9 cellular contexts compared by ENCODE assay signal in the genomic region with DNA sequence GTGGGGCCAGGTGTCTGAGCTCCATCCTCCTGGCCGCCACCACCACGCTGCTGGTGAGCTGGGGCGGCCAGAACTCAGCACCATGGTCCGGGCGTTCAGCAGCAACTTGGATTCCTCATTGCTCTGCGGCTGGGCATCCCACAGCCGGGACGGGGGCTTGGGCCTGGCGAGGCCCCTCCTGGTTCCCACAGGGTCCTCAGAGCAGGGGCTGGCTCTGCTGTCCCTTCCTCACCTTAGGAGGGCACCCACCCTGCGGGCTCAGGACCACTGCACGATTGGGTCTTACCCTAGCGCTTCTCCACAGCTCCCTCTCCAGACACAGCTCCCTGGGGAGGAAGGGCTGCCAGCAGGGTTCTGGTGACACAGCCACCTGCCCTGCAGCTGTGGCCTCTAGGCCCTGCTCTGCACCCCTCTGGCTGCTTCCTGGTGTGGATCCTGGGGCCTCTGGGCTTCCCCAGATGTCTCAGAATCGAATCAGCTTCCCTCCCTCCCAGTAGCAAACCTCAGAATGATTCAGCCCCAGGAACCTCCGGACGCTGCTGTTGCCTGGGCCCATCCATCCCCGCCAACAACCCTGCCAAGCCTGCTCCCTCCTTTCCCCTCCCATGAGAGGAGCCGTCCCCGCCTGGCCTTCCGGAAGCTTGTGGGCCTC. TPM values are rescaled to one million over a fixed set of nuclear protein-coding genes. Genes with fewer than 3 reads are reported as not detected.
DNase-seq lines count a peak whose midpoint lies in the region; ATAC-seq and TF ChIP-seq lines count a peak whose summit lies in the region.
"Had no signal": no experiment of that assay in that cellular context is flagged by ENCODE, and none has a peak within 500 bp of the region (broad histone marks: within the 10 kb centered on the region; RNA-seq: fewer than 3 reads in every experiment).

No MANE protein-coding gene starts in this region.

- peak overlapping the region; percentile 47 for H3K4me2 ChIP-seq in mammary epithelial cell (ENCODE audit: insufficient read depth, low read depth, low read length)

- H3K9me3 ChIP-seq in BE2C (no peaks in the 10 kb centered on the region), mammary epithelial cell (replicated peaks; ENCODE audit: insufficient read depth, low read length) (no peaks in the 10 kb centered on the region)
- no peaks in the 10 kb centered on the region for H3K9me3 ChIP-seq in naive thymus-derived CD4-positive, alpha-beta T cell (ENCODE audit: control insufficient read depth in 2 of 3, low read length in 3 of 3)

- H3K4me3 Mint-ChIP-seq in mesothelial cell of epicardium = no peak overlapping the region
- H3K4me3 Mint-ChIP-seq in naive thymus-derived CD4-positive, alpha-beta T cell = no peak overlapping the region

- H3K36me3 ChIP-seq in BE2C (no peaks in the 10 kb centered on the region), mammary epithelial cell (ENCODE audit: insufficient read depth, low read length) (no peaks in the 10 kb centered on the region)
- no peaks in the 10 kb centered on the region for H3K36me3 ChIP-seq in naive thymus-derived CD4-positive, alpha-beta T cell (ENCODE audit: control insufficient read depth in 2 of 3, insufficient read depth in 3 of 3, low read length in 3 of 3)

- ATAC-seq in HG03175 (IDR thresholded peaks at IDR 0.05; ENCODE audit: unreplicated experiment) (no peak), HG03342 (IDR thresholded peaks at IDR 0.05; ENCODE audit: unreplicated experiment) (no peak)
- no peak for ATAC-seq in naive thymus-derived CD4-positive, alpha-beta T cell

- no peak overlapping the region for H3K4me3 ChIP-seq in BE2C (ENCODE audit: low read depth, low read length)
- no peak overlapping the region for H3K4me3 ChIP-seq in mammary epithelial cell (replicated peaks in 1 of 3; ENCODE audit: insufficient read depth in 1 of 3, low read depth in 2 of 3, low read length in 3 of 3)
- no peak overlapping the region for H3K4me3 ChIP-seq in naive thymus-derived CD4-positive, alpha-beta T cell (ENCODE audit: low read length)

- H4K20me1 ChIP-seq in mammary epithelial cell (ENCODE audit: insufficient read depth, low read length) = no peaks in the 10 kb centered on the region

- H3K27ac ChIP-seq in mammary epithelial cell (ENCODE audit: insufficient read depth, low read depth, low read length) = peak overlapping the region; percentile 96
- H3K27ac ChIP-seq in naive thymus-derived CD4-positive, alpha-beta T cell (ENCODE audit: low read depth, low read length) = no peak overlapping the region
- H3K27ac ChIP-seq: HL-60 had no signal

- no peak overlapping the region for H2AFZ ChIP-seq in mammary epithelial cell (ENCODE audit: low read depth, low read length)

- peak; percentile 73 for DNase-seq in BE2C
- peak; percentile 77 for DNase-seq in MV-4-11 (lab: John Stamatoyannopoulos, UW)
- peak; percentile 96 for DNase-seq in mammary epithelial cell
- DNase-seq in mesothelial cell of epicardium (ENCODE audit: low spot score in 2 of 2, unreplicated experiment in 2 of 2) = peak in 1 of 2 experiments; percentile 64
- DNase-seq in SIG-M5 (lab: John Stamatoyannopoulos, UW) = no peak
- no peak for DNase-seq in naive thymus-derived CD4-positive, alpha-beta T cell

- intact Hi-C loops in mammary epithelial cell (cut with micrococcal nuclease) = no loop called here
- intact Hi-C loops in naive thymus-derived CD4-positive, alpha-beta T cell (cut with micrococcal nuclease) = no loop called here

- H3K4me1 ChIP-seq in BE2C (peaks cover 10% of the 10 kb centered on the region; the same call in 1 of the 2 replicates), mammary epithelial cell (ENCODE audit: insufficient read depth, low read length) (peaks cover 59% of the 10 kb centered on the region)
- no peaks in the 10 kb centered on the region for H3K4me1 ChIP-seq in naive thymus-derived CD4-positive, alpha-beta T cell (ENCODE audit: control insufficient read depth in 2 of 2, insufficient read depth in 2 of 2, low read length in 2 of 2)

- H3K27me3 ChIP-seq in BE2C (no peaks in the 10 kb centered on the region), mammary epithelial cell (ENCODE audit: insufficient read depth, low read length) (no peaks in the 10 kb centered on the region)
- no peaks in the 10 kb centered on the region for H3K27me3 ChIP-seq in naive thymus-derived CD4-positive, alpha-beta T cell (ENCODE audit: control insufficient read depth in 2 of 2, insufficient read depth in 2 of 2, low read length in 2 of 2)

- peak overlapping the region; percentile 39 for H3K9ac ChIP-seq in mammary epithelial cell (ENCODE audit: insufficient read depth, low read length)

- peaks cover 3% of the 10 kb centered on the region for H3K79me2 ChIP-seq in mammary epithelial cell (ENCODE audit: insufficient read depth, low read length)

- peaks cover 41% of the 10 kb centered on the region for H3K4me1 Mint-ChIP-seq in mesothelial cell of epicardium
- peaks cover 0 to 29% (median 8%) of the 10 kb centered on the region in 7 donors for H3K4me1 Mint-ChIP-seq in naive thymus-derived CD4-positive, alpha-beta T cell

- dilution Hi-C loops in mammary epithelial cell (cut with HindIII; ENCODE audit: low sequenced_read_pairs) = no loop called here

- CTCF ChIA-PET in mammary epithelial cell (lab: Charles Lee; ENCODE audit: low non-redundant PET) = no interaction called here
- CTCF ChIA-PET in naive thymus-derived CD4-positive, alpha-beta T cell (lab: Charles Lee) = no interaction called here

- no peak for TF ChIP-seq CTCF in BE2C (IDR thresholded peaks at IDR 0.05; ENCODE audit: low read depth, low read length)
- no peak for TF ChIP-seq CTCF in mammary epithelial cell (conservative IDR thresholded peaks at IDR 0.05 in 1 of 2, IDR thresholded peaks at IDR 0.05 in 1 of 2; ENCODE audit: extremely low read depth in 1 of 2, insufficient read depth in 1 of 2, low read depth in 1 of 2, low read length in 2 of 2)
- TF ChIP-seq CTCF in mesothelial cell of epicardium (IDR thresholded peaks at IDR 0.05; ENCODE audit: unreplicated experiment) = no peak

- 17% methylated on average over 9 of the region's 19 CpGs for WGBS in mammary epithelial cell (ENCODE audit: low coverage, missing lambda C conversion rate)

- H3K36me3 Mint-ChIP-seq in mesothelial cell of epicardium = peaks cover 8% of the 10 kb centered on the region
- peaks cover 6 to 44% (median 21%) of the 10 kb centered on the region in 5 donors for H3K36me3 Mint-ChIP-seq in naive thymus-derived CD4-positive, alpha-beta T cell

- peak overlapping the region; percentile 87 for H3K27ac Mint-ChIP-seq in mesothelial cell of epicardium
- H3K27ac Mint-ChIP-seq in naive thymus-derived CD4-positive, alpha-beta T cell = peak overlapping the region in 1 of 9 donors; percentile 61

- H3K9me3 Mint-ChIP-seq in mesothelial cell of epicardium = peaks cover 8% of the 10 kb centered on the region
- peaks cover 0 to 17% (median 8%) of the 10 kb centered on the region in 11 donors for H3K9me3 Mint-ChIP-seq in naive thymus-derived CD4-positive, alpha-beta T cell

- BruUV-seq in mammary epithelial cell (replicated peaks; lab: Mats Ljungman, UMichigan) = no TSS peak

- H3K27me3 Mint-ChIP-seq in mesothelial cell of epicardium (ENCODE audit: low read depth) = peaks cover 10% of the 10 kb centered on the region
- peaks cover 0 to 21% (median 0%) of the 10 kb centered on the region in 5 donors for H3K27me3 Mint-ChIP-seq in naive thymus-derived CD4-positive, alpha-beta T cell

- in situ Hi-C loops in mammary epithelial cell (cut with MboI; ENCODE audit: low sequenced_read_pairs in 2 of 2) = no loop called here

- POLR2A ChIA-PET in naive thymus-derived CD4-positive, alpha-beta T cell (lab: Charles Lee) = no interaction called here

RNA-seq across cellular contexts. Expression of a gene that starts 25.0 kb away (rescaled TPM):
- polyA plus RNA-seq in BE2C (2012; ENCODE audit: insufficient read depth, insufficient read length, low read depth) = not detected
- total RNA-seq in mammary epithelial cell (not detected), mesothelial cell of epicardium (not detected in 3 replicates)
- polyA plus RNA-seq in mammary epithelial cell = not detected
- not detected for polyA minus RNA-seq in mammary epithelial cell
- not detected for total RNA-seq in naive thymus-derived CD4-positive, alpha-beta T cell
- not detected for polyA plus RNA-seq in naive thymus-derived CD4-positive, alpha-beta T cell

Comparison
In these comparisons a context has a peak if more than half of its experiments do, and no peak if none do; other contexts are left out.
1. DNase-seq: peak in BE2C (single experiment), MV-4-11 (single experiment) and mammary epithelial cell (single experiment); none in SIG-M5 (single experiment) and naive thymus-derived CD4-positive, alpha-beta T cell (0 of 9).